18 cellular contexts compared by ENCODE assay signal in genomic region chr11:18061351-18061750, GRCh38. TPM values are rescaled to one million over a fixed set of nuclear protein-coding genes. Genes with fewer than 3 reads are reported as not detected.
A peak's percentile ranks its signal among the peaks of the same experiment; 100 is the strongest.
DNase-seq lines count a peak whose midpoint lies in the region; ATAC-seq, FAIRE-seq and TF ChIP-seq lines count a peak whose summit lies in the region.
"Had no signal": no experiment of that assay in that cellular context is flagged by ENCODE, and none has a peak within 500 bp of the region (broad histone marks: within the 10 kb centered on the region; RNA-seq: fewer than 3 reads in every experiment).

No MANE protein-coding gene starts in this region.

- no peak for TF ChIP-seq EP300 in K562 (IDR thresholded peaks at IDR 0.05; ENCODE audit: low read length)

- DNase-seq in K562 (ENCODE audit: extremely low read depth in 1 of 4, low spot score in 3 of 4) (no peak), osteoblast (ENCODE audit: insufficient read length, low spot score, missing footprints) (peak; percentile 50), NCI-H2107 treated with DMSO at 0.1 percent for 48 hours (lab: John Stamatoyannopoulos, UW; ENCODE audit: unreplicated experiment) (no peak), D341Med (ENCODE audit: low spot score) (no peak)
- DNase-seq: C1 segment of cervical spinal cord; Calu3; CD4-positive, alpha-beta memory T cell; COR-L47; DMS153; DND-41; H9 had no signal

- H3K36me3 ChIP-seq in K562 (ENCODE audit: control insufficient read depth, insufficient read depth, low read length) (no peaks in the 10 kb centered on the region), osteoblast (ENCODE audit: insufficient read depth, low read length) (no peaks in the 10 kb centered on the region)

- no peaks in the 10 kb centered on the region for H4K20me1 ChIP-seq in K562 (replicated peaks; ENCODE audit: control insufficient read depth, insufficient read depth, low read length)
- no peaks in the 10 kb centered on the region for H4K20me1 ChIP-seq in osteoblast (ENCODE audit: insufficient read depth, low read length)

- FAIRE-seq in K562 (lab: Jason Lieb, UNC) = no peak
- FAIRE-seq: G401.6, GM12892 had no signal

- H3K9me3 ChIP-seq in K562 (replicated peaks; ENCODE audit: control insufficient read depth, insufficient read depth, low read depth, low read length) (no peaks in the 10 kb centered on the region), osteoblast (ENCODE audit: low read depth, low read length) (no peaks in the 10 kb centered on the region)

- H3K9ac ChIP-seq in K562 (ENCODE audit: insufficient read depth in 1 of 2, low read depth in 2 of 2, low read length in 2 of 2) = no peak overlapping the region

- H3K27ac ChIP-seq in VCaP = peak overlapping the region; percentile 99
- H3K27ac ChIP-seq in K562 (ENCODE audit: extremely low read depth, low read depth, low read length) = no peak overlapping the region
- no peak overlapping the region for H3K27ac ChIP-seq in osteoblast (ENCODE audit: low read depth, low read length)

- H3K4me3 ChIP-seq in K562 = no peak overlapping the region
- no peak overlapping the region for H3K4me3 ChIP-seq in osteoblast (ENCODE audit: insufficient read depth, low read length)
- H3K4me3 ChIP-seq: GM23338 had no signal

- POLR2A ChIA-PET in K562 (lab: Yijun Ruan, JAX) = no interaction called here

- no peaks in the 10 kb centered on the region for H3K9me1 ChIP-seq in K562 (ENCODE audit: control insufficient read depth, insufficient read depth, low read length)

- H3K79me2 ChIP-seq in K562 (ENCODE audit: control insufficient read depth, insufficient read depth, low read length) (no peaks in the 10 kb centered on the region), osteoblast (ENCODE audit: insufficient read depth, low read length) (no peaks in the 10 kb centered on the region)

- H3K27me3 ChIP-seq in K562 (ENCODE audit: control insufficient read depth in 2 of 2, insufficient read depth in 2 of 2, low read length in 2 of 2) (no peaks in the 10 kb centered on the region; a peak in 1 of 5 replicates), osteoblast (ENCODE audit: insufficient read depth, low read length) (no peaks in the 10 kb centered on the region)

- intact Hi-C loops in K562 (cut with micrococcal nuclease) = no loop called here

- WGBS in K562 (ENCODE audit: insufficient coverage, low coverage, missing lambda C conversion rate) = 13% methylated on average over 2 of the region's 2 CpGs

- CTCF ChIA-PET in K562 (lab: Yijun Ruan, JAX; ENCODE audit: low intra/inter-chr PET ratio) = no interaction called here

- ATAC-seq in K562 = no peak
- ATAC-seq in GM18505 (IDR thresholded peaks at IDR 0.05; ENCODE audit: unreplicated experiment) = no peak
- ATAC-seq: GM23338, HCT116 had no signal

- BruUV-seq in K562 (replicated peaks; lab: Mats Ljungman, UMichigan) = no TSS peak

- H3K4me1 ChIP-seq in K562 (replicated peaks in 1 of 2; ENCODE audit: control insufficient read depth in 2 of 2, insufficient read depth in 2 of 2, low read length in 2 of 2) = no peaks in the 10 kb centered on the region
- H3K4me1 ChIP-seq in osteoblast (ENCODE audit: insufficient read depth, low read length) = no peaks in the 10 kb centered on the region

- TF ChIP-seq CTCF in VCaP (conservative IDR thresholded peaks at IDR 0.05) (no peak), K562 (IDR thresholded peaks at IDR 0.05 in 2 of 3, conservative IDR thresholded peaks at IDR 0.05 in 1 of 3; ENCODE audit: insufficient read depth in 2 of 3, low read depth in 1 of 3, low read length in 3 of 3) (no peak), osteoblast (IDR thresholded peaks at IDR 0.05; ENCODE audit: extremely low read depth, low read depth, low read length) (no peak)

- no peak for TF ChIP-seq RAD21 in K562 (CRISPR knock-in tag; conservative IDR thresholded peaks at IDR 0.05 in 1 of 2, IDR thresholded peaks at IDR 0.05 in 1 of 2)

- in situ Hi-C loops in K562 (cut with MboI) = no loop called here

- H3K4me2 ChIP-seq in K562 (ENCODE audit: insufficient read depth, low read length) (no peak overlapping the region), osteoblast (ENCODE audit: insufficient read depth, low read length) (no peak overlapping the region)
- H3K4me2 ChIP-seq: GM23338 had no signal

- TF ChIP-seq POLR2A in K562 (conservative IDR thresholded peaks at IDR 0.05) (no peak), GM18505 (IDR thresholded peaks at IDR 0.05; ENCODE audit: borderline replicate concordance, extremely low read depth, insufficient read depth, insufficient read length) (no peak)

- H2AFZ ChIP-seq in K562 (ENCODE audit: low read depth, low read length) (no peak overlapping the region), osteoblast (ENCODE audit: low read length) (no peak overlapping the region)
- H2AFZ ChIP-seq: GM23338 had no signal

TF ChIP-seq in K562, 482 proteins besides CTCF, POLR2A, EP300 and RAD21:
- peak; percentile 32; the same call in 1 of the 2 replicates for TF ChIP-seq USF1 (CRISPR knock-in tag; IDR thresholded peaks at IDR 0.05)
- no peak for TF ChIP-seq NEUROD1 (IDR thresholded peaks at IDR 0.05; ENCODE audit: borderline replicate concordance, low read depth, low read length, partially characterized antibody)

RNA-seq across cellular contexts. Expression of gene TPH1, which starts 15.3 kb away (rescaled TPM):
- 0.05 and 0.74 TPM in 2 replicates for total RNA-seq in K562 (2011; cell fraction: chromatin; rRNA removed; ENCODE audit: low replicate concordance)
- total RNA-seq in K562 (2011; cell fraction: nucleolus; rRNA removed) = 0.17 and 0.53 TPM in 2 replicates
- 0.38 and 0.44 TPM in 2 replicates for total RNA-seq in K562 (2011; cell fraction: nucleoplasm; rRNA removed)
- total RNA-seq in K562 (2014; rRNA removed) = 0.04 and 0.05 TPM in 2 replicates
- 0.22 and 0.51 TPM in 2 replicates for total RNA-seq in K562 (2014; rRNA removed; fragmentation: Illumina TruSeq; extraction: Trizol)
- total RNA-seq in K562 (2015; rRNA removed; fragmentation: Illumina TruSeq; extraction: Trizol) = 0.23 and 0.29 TPM in 2 replicates
- total RNA-seq in K562 (2021) = 0.11 and 0.13 TPM in 2 replicates
- 0.15 and 0.17 TPM in 2 replicates for polyA plus RNA-seq in K562 (2011; rRNA removed)
- polyA plus RNA-seq in K562 (2011; cell fraction: cytosol; rRNA removed) = 0.03 and 0.04 TPM in 2 replicates
- polyA plus RNA-seq in K562 (2011; cell fraction: nucleus; rRNA removed) = 0.53 and 0.55 TPM in 2 replicates
- polyA plus RNA-seq in K562 (2012) = 0.09 and 0.17 TPM in 2 replicates
- polyA plus RNA-seq in K562 (2014; fragmentation: Illumina TruSeq; extraction: Trizol) = 0.19 and 0.22 TPM in 2 replicates
- polyA plus RNA-seq in K562 (2014; fragmentation: Nextera tagmentation; extraction: Ambion mirVana) = under 1 TPM; 0.04 to 0.17 TPM
- polyA plus RNA-seq in K562 (2014; rRNA removed) = 0.19 and 0.49 TPM in 2 replicates
- polyA minus RNA-seq in K562 (2011; rRNA and poly(A)+ RNA removed) = 0.27 and 0.60 TPM in 2 replicates
- not detected in 2 replicates for polyA minus RNA-seq in K562 (2011; cell fraction: cytosol; rRNA and poly(A)+ RNA removed)
- polyA minus RNA-seq in K562 (2011; cell fraction: nucleus; rRNA and poly(A)+ RNA removed) = 0.27 and 0.56 TPM in 2 replicates
- total RNA-seq in osteoblast = under 0.01 and 0.29 TPM in 2 replicates
- total RNA-seq: A172 had no signal
- polyA plus RNA-seq: CD4-positive, alpha-beta memory T cell had no signal

RNA-seq across cellular contexts. Expression of gene SAAL1, which starts 44.5 kb away (rescaled TPM):
- 31.8 and 69.0 TPM in 2 replicates for total RNA-seq in K562 (2011; cell fraction: chromatin; rRNA removed; ENCODE audit: low replicate concordance)
- total RNA-seq in K562 (2011; cell fraction: nucleolus; rRNA removed) = 25.4 and 33.4 TPM in 2 replicates
- 23.9 and 37.7 TPM in 2 replicates for total RNA-seq in K562 (2011; cell fraction: nucleoplasm; rRNA removed)
- 40.9 and 42.8 TPM in 2 replicates for total RNA-seq in K562 (2014; rRNA removed)
- 56.4 and 61.7 TPM in 2 replicates for total RNA-seq in K562 (2014; rRNA removed; fragmentation: Illumina TruSeq; extraction: Trizol)
- total RNA-seq in K562 (2015; rRNA removed; fragmentation: Illumina TruSeq; extraction: Trizol) = 61.1 and 61.2 TPM in 2 replicates
- total RNA-seq in K562 (2021) = 35.8 and 38.9 TPM in 2 replicates
- polyA plus RNA-seq in K562 (2011; rRNA removed) = 42.1 and 57.0 TPM in 2 replicates
- 16.8 and 28.7 TPM in 2 replicates for polyA plus RNA-seq in K562 (2011; cell fraction: cytosol; rRNA removed)
- 29.3 and 32.0 TPM in 2 replicates for polyA plus RNA-seq in K562 (2011; cell fraction: nucleus; rRNA removed)
- 23.9 and 36.0 TPM in 2 replicates for polyA plus RNA-seq in K562 (2012)
- polyA plus RNA-seq in K562 (2014; fragmentation: Illumina TruSeq; extraction: Trizol) = 69.5 and 77.5 TPM in 2 replicates
- 10 to 100 TPM; 42.3 to 42.6 TPM for polyA plus RNA-seq in K562 (2014; fragmentation: Nextera tagmentation; extraction: Ambion mirVana)
- polyA plus RNA-seq in K562 (2014; rRNA removed) = 57.6 TPM in 2 replicates
- 39.0 and 40.2 TPM in 2 replicates for polyA minus RNA-seq in K562 (2011; rRNA and poly(A)+ RNA removed)
- 10.0 and 17.4 TPM in 2 replicates for polyA minus RNA-seq in K562 (2011; cell fraction: cytosol; rRNA and poly(A)+ RNA removed)
- 24.6 and 35.7 TPM in 2 replicates for polyA minus RNA-seq in K562 (2011; cell fraction: nucleus; rRNA and poly(A)+ RNA removed)
- 15.6 and 18.3 TPM in 2 replicates for total RNA-seq in osteoblast

RNA-seq across cellular contexts. Expression of gene SERGEF, which starts 48.5 kb away (rescaled TPM):
- 39.9 and 64.0 TPM in 2 replicates for total RNA-seq in K562 (2011; cell fraction: chromatin; rRNA removed; ENCODE audit: low replicate concordance)
- total RNA-seq in K562 (2011; cell fraction: nucleolus; rRNA removed) = 20.0 and 23.5 TPM in 2 replicates
- total RNA-seq in K562 (2011; cell fraction: nucleoplasm; rRNA removed) = 23.7 and 32.1 TPM in 2 replicates
- total RNA-seq in K562 (2014; rRNA removed) (17.4 and 25.1 TPM in 2 replicates), K562 (2014; rRNA removed; fragmentation: Illumina TruSeq; extraction: Trizol) (25.6 and 30.4 TPM in 2 replicates), K562 (2015; rRNA removed; fragmentation: Illumina TruSeq; extraction: Trizol) (21.1 and 23.1 TPM in 2 replicates), K562 (2021) (28.0 and 31.4 TPM in 2 replicates), osteoblast (26.8 and 29.7 TPM in 2 replicates)
- polyA plus RNA-seq in K562 (2011; rRNA removed) (16.1 and 19.2 TPM in 2 replicates), K562 (2014; fragmentation: Illumina TruSeq; extraction: Trizol) (19.9 and 23.2 TPM in 2 replicates), K562 (2014; fragmentation: Nextera tagmentation; extraction: Ambion mirVana) (10 to 100 TPM; 10.2 to 20.4 TPM), K562 (2014; rRNA removed) (14.1 and 15.3 TPM in 2 replicates)
- polyA plus RNA-seq in K562 (2011; cell fraction: cytosol; rRNA removed) = 13.6 and 16.2 TPM in 2 replicates
- polyA plus RNA-seq in K562 (2011; cell fraction: nucleus; rRNA removed) = 14.1 and 20.3 TPM in 2 replicates
- polyA plus RNA-seq in K562 (2012) = 28.4 and 48.0 TPM in 2 replicates
- 39.8 and 45.0 TPM in 2 replicates for polyA minus RNA-seq in K562 (2011; rRNA and poly(A)+ RNA removed)
- 7.5 and 13.9 TPM in 2 replicates for polyA minus RNA-seq in K562 (2011; cell fraction: cytosol; rRNA and poly(A)+ RNA removed)
- polyA minus RNA-seq in K562 (2011; cell fraction: nucleus; rRNA and poly(A)+ RNA removed) = 20.9 and 24.0 TPM in 2 replicates
